1 cellular context compared by ENCODE assay signal in genomic region chr5:69453487-69453886, GRCh38.
TF ChIP-seq lines count a peak whose summit lies in the region.

No MANE protein-coding gene starts in this region.

TF ChIP-seq in HepG2, 621 proteins besides CTCF, POLR2A, EP300 and RAD21:
- TF ChIP-seq ZNF770 (CRISPR knock-in tag; IDR thresholded peaks at IDR 0.05) (peak; percentile 93), ZBTB3 (CRISPR knock-in tag; IDR thresholded peaks at IDR 0.05; ENCODE audit: borderline replicate concordance, low read depth) (peak; percentile 40; the same call in 1 of the 2 replicates), ZMYM3 (CRISPR knock-in tag; IDR thresholded peaks at IDR 0.05) (peak; percentile 53; the same call in 1 of the 2 replicates), ZNF460 (CRISPR knock-in tag; IDR thresholded peaks at IDR 0.05; ENCODE audit: borderline replicate concordance) (peak; percentile 19; the same call in 1 of the 2 replicates), FOXP4 (CRISPR knock-in tag; IDR thresholded peaks at IDR 0.05) (peak; percentile 11; the same call in 1 of the 2 replicates), ZNF501 (CRISPR knock-in tag; IDR thresholded peaks at IDR 0.05) (0 out of 2 replicates have a peak, but pooled peaks have one; percentile 28), FOSL2 (CRISPR knock-in tag; IDR thresholded peaks at IDR 0.05) (peak; percentile 39; the same call in 1 of the 2 replicates), ZNF362 (CRISPR knock-in tag; IDR thresholded peaks at IDR 0.05; ENCODE audit: borderline replicate concordance) (peak; percentile 27; the same call in 1 of the 2 replicates), KLF16 (CRISPR knock-in tag; IDR thresholded peaks at IDR 0.05) (0 out of 4 replicates have a peak, but pooled peaks of 1 of the 2 experiments have one; percentile 29), SALL1 (CRISPR knock-in tag; IDR thresholded peaks at IDR 0.05) (0 out of 2 replicates have a peak, but pooled peaks have one; percentile 12)
